In the genomic region with DNA sequence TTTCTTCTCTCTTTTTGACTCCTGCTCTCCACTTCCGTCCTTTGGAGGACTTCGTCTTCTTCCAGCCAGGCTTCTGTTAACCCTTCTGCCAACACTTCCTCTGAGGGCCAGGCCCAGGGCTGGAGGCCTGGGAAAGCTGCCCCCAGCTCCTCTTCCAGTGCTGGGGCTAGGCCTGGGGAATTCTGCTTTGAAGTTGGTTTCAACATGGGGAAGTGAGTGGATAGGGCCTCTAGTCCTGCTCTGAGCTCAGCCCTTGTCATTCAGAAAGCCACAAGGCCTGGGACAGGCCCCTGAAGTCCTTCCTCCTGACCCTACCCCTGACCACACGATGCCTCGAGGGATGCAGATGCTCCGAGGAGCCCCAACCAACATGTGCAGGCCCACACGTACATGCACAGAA, we compare ENCODE assay signal across 25 cellular contexts. TPM values are rescaled to one million over a fixed set of nuclear protein-coding genes. Genes with fewer than 3 reads are reported as not detected.
A peak's percentile ranks its signal among the peaks of the same experiment; 100 is the strongest.
DNase-seq lines count a peak whose midpoint lies in the region; ATAC-seq, FAIRE-seq and TF ChIP-seq lines count a peak whose summit lies in the region.
"Had no signal": no experiment of that assay in that cellular context is flagged by ENCODE, and none has a peak within 500 bp of the region (broad histone marks: within the 10 kb centered on the region; RNA-seq: fewer than 3 reads in every experiment).

No MANE protein-coding gene starts in this region.

- no peak for TF ChIP-seq EP300 in K562 (IDR thresholded peaks at IDR 0.05; ENCODE audit: low read length)

- BruUV-seq in K562 (replicated peaks; lab: Mats Ljungman, UMichigan), result no TSS peak

- peaks cover 7% of the 10 kb centered on the region for H3K4me1 Mint-ChIP-seq in neural progenitor cell
- H3K4me1 Mint-ChIP-seq in activated naive CD8-positive, alpha-beta T cell treated with anti-CD3 and anti-CD28 coated beads for 36 hours, result peaks cover 27% of the 10 kb centered on the region
- H3K4me1 Mint-ChIP-seq: H9 had no signal

- DNase-seq in CD1c-positive myeloid dendritic cell (ENCODE audit: extremely low spot score), result peak; percentile 77
- peak; percentile 74 for DNase-seq in MV-4-11 (lab: John Stamatoyannopoulos, UW)
- no peak for DNase-seq in K562 (ENCODE audit: extremely low read depth in 1 of 4, low spot score in 3 of 4)
- no peak for DNase-seq in neural progenitor cell (ENCODE audit: low spot score)
- DNase-seq in NCI-H146 (lab: John Stamatoyannopoulos, UW), result no peak
- DNase-seq in superior temporal gyrus (ENCODE audit: extremely low spot score), result no peak
- no peak for DNase-seq in activated naive CD8-positive, alpha-beta T cell treated with anti-CD3 and anti-CD28 coated beads for 36 hours
- DNase-seq in effector CD4-positive, alpha-beta T cell, result no peak
- DNase-seq: activated CD4-positive, alpha-beta memory T cell treated with anti-CD3 and anti-CD28 coated beads, Interleukin-2, amount 10 ng/mL, durations not matched to agents 7 days and 5 days; activated naive CD4-positive, alpha-beta T cell treated with Interleukin-2 at 50 U/mL for 16 hours; activated T-cell treated with anti-CD3 and anti-CD28 coated beads, Interleukin-2, amount 50 U/mL, for 1 hour; DMS79 treated with DMSO at 0.1 percent for 48 hours; glutamatergic neuron; H9; Karpas-422; NCI-H1436; NCI-H524; nephron progenitor cell; SHP77; small intestine; stimulated activated CD4-positive, alpha-beta T cell treated with anti-CD3 and anti-CD28 coated beads, Interleukin-4, amount 100 ng/mL, for 1 hour; T-helper 17 cell had no signal

- POLR2A ChIA-PET in K562 (lab: Yijun Ruan, JAX), result interaction anchor here (0.6 to 1.3 kb wide), 5 partner anchors 12 to 156 kb away, joined by 3 to 9 read pairs (median 3); partner anchors contain the start of gene HERC1

- no peaks in the 10 kb centered on the region for H3K9me1 ChIP-seq in K562 (ENCODE audit: control insufficient read depth, insufficient read depth, low read length)

- TF ChIP-seq POLR2A in K562 (conservative IDR thresholded peaks at IDR 0.05), result no peak

- H4K20me1 ChIP-seq in K562 (replicated peaks; ENCODE audit: control insufficient read depth, insufficient read depth, low read length) (no peaks in the 10 kb centered on the region), neural progenitor cell (ENCODE audit: low read depth) (no peaks in the 10 kb centered on the region)

- FAIRE-seq in K562 (lab: Jason Lieb, UNC), result no peak
- FAIRE-seq: small intestine had no signal

- H3K4me1 ChIP-seq in K562 (replicated peaks in 1 of 2; ENCODE audit: control insufficient read depth in 2 of 2, insufficient read depth in 2 of 2, low read length in 2 of 2) (peaks cover 19 to 28% of the 10 kb centered on the region in 2 experiments), neural progenitor cell (peaks cover 6% of the 10 kb centered on the region)
- H3K4me1 ChIP-seq: ascending aorta had no signal

- H3K27me3 Mint-ChIP-seq in neural progenitor cell (ENCODE audit: insufficient read depth, low read depth), result peaks cover under 1% of the 10 kb centered on the region
- no peaks in the 10 kb centered on the region for H3K27me3 Mint-ChIP-seq in activated naive CD8-positive, alpha-beta T cell treated with anti-CD3 and anti-CD28 coated beads for 36 hours
- H3K27me3 Mint-ChIP-seq: activated CD4-positive, alpha-beta memory T cell treated with anti-CD3 and anti-CD28 coated beads, Interleukin-2, amount 10 ng/mL, durations not matched to agents 7 days and 5 days; T-helper 17 cell had no signal

- in situ Hi-C loops in K562 (cut with MboI), result no loop called here

- H3K79me2 ChIP-seq in K562 (ENCODE audit: control insufficient read depth, insufficient read depth, low read length), result no peaks in the 10 kb centered on the region
- no peaks in the 10 kb centered on the region for H3K79me2 ChIP-seq in neural progenitor cell (ENCODE audit: low read depth)

- no peaks in the 10 kb centered on the region for H3K27me3 ChIP-seq in K562 (ENCODE audit: control insufficient read depth in 2 of 2, insufficient read depth in 2 of 2, low read length in 2 of 2)
- no peaks in the 10 kb centered on the region for H3K27me3 ChIP-seq in neural progenitor cell
- H3K27me3 ChIP-seq: ascending aorta had no signal

- no peak for ATAC-seq in K562
- ATAC-seq: T-helper 17 cell had no signal

- no peak for TF ChIP-seq RAD21 in K562 (CRISPR knock-in tag; conservative IDR thresholded peaks at IDR 0.05 in 1 of 2, IDR thresholded peaks at IDR 0.05 in 1 of 2)

- peak overlapping the region; percentile 4 for H3K27ac Mint-ChIP-seq in neural progenitor cell
- no peak overlapping the region for H3K27ac Mint-ChIP-seq in activated naive CD8-positive, alpha-beta T cell treated with anti-CD3 and anti-CD28 coated beads for 36 hours
- H3K27ac Mint-ChIP-seq: activated CD4-positive, alpha-beta memory T cell treated with anti-CD3 and anti-CD28 coated beads, Interleukin-2, amount 10 ng/mL, durations not matched to agents 7 days and 5 days; H9; mesothelial cell of epicardium; nephron progenitor cell; progenitor cell of endocrine pancreas; T-helper 17 cell had no signal

- H2AFZ ChIP-seq in K562 (ENCODE audit: low read depth, low read length) (no peak overlapping the region), neural progenitor cell (replicated peaks) (no peak overlapping the region)

- H3K9ac ChIP-seq in K562 (ENCODE audit: insufficient read depth in 1 of 2, low read depth in 2 of 2, low read length in 2 of 2), result peak overlapping the region in 1 of 2 experiments; percentile 75; a peak in 2 of 4 replicates
- H3K9ac ChIP-seq in neural progenitor cell, result no peak overlapping the region

- intact Hi-C loops in K562 (cut with micrococcal nuclease), result no loop called here

- H3K36me3 ChIP-seq in K562 (ENCODE audit: control insufficient read depth, insufficient read depth, low read length) (peaks cover 5% of the 10 kb centered on the region; the same call in 1 of the 3 replicates), neural progenitor cell (no peaks in the 10 kb centered on the region)
- H3K36me3 ChIP-seq: ascending aorta had no signal

- H3K9me3 ChIP-seq in K562 (replicated peaks; ENCODE audit: control insufficient read depth, insufficient read depth, low read depth, low read length) (no peaks in the 10 kb centered on the region), neural progenitor cell (ENCODE audit: low read depth) (no peaks in the 10 kb centered on the region)
- H3K9me3 ChIP-seq: ascending aorta had no signal

- H3K4me2 ChIP-seq in K562 (ENCODE audit: insufficient read depth, low read length) (no peak overlapping the region), neural progenitor cell (no peak overlapping the region)

- H3K4me3 ChIP-seq in K562, result no peak overlapping the region
- no peak overlapping the region for H3K4me3 ChIP-seq in neural progenitor cell
- H3K4me3 ChIP-seq: ascending aorta had no signal

- H3K36me3 Mint-ChIP-seq in neural progenitor cell, result no peaks in the 10 kb centered on the region
- no peaks in the 10 kb centered on the region for H3K36me3 Mint-ChIP-seq in activated naive CD8-positive, alpha-beta T cell treated with anti-CD3 and anti-CD28 coated beads for 36 hours
- H3K36me3 Mint-ChIP-seq: mesothelial cell of epicardium had no signal

- no peak overlapping the region for H3K4me3 Mint-ChIP-seq in neural progenitor cell
- no peak overlapping the region for H3K4me3 Mint-ChIP-seq in activated naive CD8-positive, alpha-beta T cell treated with anti-CD3 and anti-CD28 coated beads for 36 hours
- H3K4me3 Mint-ChIP-seq: activated CD4-positive, alpha-beta memory T cell treated with anti-CD3 and anti-CD28 coated beads, Interleukin-2, amount 10 ng/mL, durations not matched to agents 7 days and 5 days; H9; mesothelial cell of epicardium; nephron progenitor cell had no signal

- CTCF ChIA-PET in K562 (lab: Yijun Ruan, JAX; ENCODE audit: low intra/inter-chr PET ratio), result no interaction called here

- TF ChIP-seq CTCF in K562 (IDR thresholded peaks at IDR 0.05 in 2 of 3, conservative IDR thresholded peaks at IDR 0.05 in 1 of 3; ENCODE audit: insufficient read depth in 2 of 3, low read depth in 1 of 3, low read length in 3 of 3) (no peak), neural progenitor cell (IDR thresholded peaks at IDR 0.05) (no peak)

- no peaks in the 10 kb centered on the region for H3K9me3 Mint-ChIP-seq in neural progenitor cell
- no peaks in the 10 kb centered on the region for H3K9me3 Mint-ChIP-seq in activated naive CD8-positive, alpha-beta T cell treated with anti-CD3 and anti-CD28 coated beads for 36 hours
- H3K9me3 Mint-ChIP-seq: activated CD4-positive, alpha-beta memory T cell treated with anti-CD3 and anti-CD28 coated beads, Interleukin-2, amount 10 ng/mL, durations not matched to agents 7 days and 5 days; H9; mesothelial cell of epicardium; nephron progenitor cell had no signal

- no peak overlapping the region for H3K27ac ChIP-seq in K562 (ENCODE audit: extremely low read depth, low read depth, low read length)
- H3K27ac ChIP-seq in neural progenitor cell, result no peak overlapping the region
- H3K27ac ChIP-seq: ascending aorta had no signal

- WGBS in K562 (ENCODE audit: insufficient coverage, low coverage, missing lambda C conversion rate), result 74% methylated on average over 5 of the region's 6 CpGs

- H3F3A ChIP-seq in neural progenitor cell (ENCODE audit: low read depth), result peaks cover 10% of the 10 kb centered on the region

TF ChIP-seq in K562, 482 proteins besides CTCF, POLR2A, EP300 and RAD21 (continues in another document):
- peak; percentile 88; the same call in 1 of the 2 replicates for TF ChIP-seq SPI1 (IDR thresholded peaks at IDR 0.05; ENCODE audit: borderline replicate concordance, low read depth, low read length)
- no peak for TF ChIP-seq TBP (optimal IDR thresholded peaks at IDR 0.05; ENCODE audit: low read depth, low read length)

RNA-seq across cellular contexts. Expression of gene HERC1, which starts 53.9 kb away (rescaled TPM):
- 151 and 399 TPM in 2 replicates for total RNA-seq in K562 (2011; cell fraction: chromatin; rRNA removed; ENCODE audit: low replicate concordance)
- 94.9 and 123 TPM in 2 replicates for total RNA-seq in K562 (2011; cell fraction: nucleolus; rRNA removed)
- 139 and 141 TPM in 2 replicates for total RNA-seq in K562 (2011; cell fraction: nucleoplasm; rRNA removed)
- total RNA-seq in K562 (2014; rRNA removed), result 91.9 and 93.1 TPM in 2 replicates
- total RNA-seq in K562 (2014; rRNA removed; fragmentation: Illumina TruSeq; extraction: Trizol), result 79.2 and 88.1 TPM in 2 replicates
- total RNA-seq in K562 (2015; rRNA removed; fragmentation: Illumina TruSeq; extraction: Trizol), result 90.4 and 92.6 TPM in 2 replicates
- total RNA-seq in K562 (2021), result 103 and 108 TPM in 2 replicates
- polyA plus RNA-seq in K562 (2011; rRNA removed), result 43.9 and 48.3 TPM in 2 replicates
- polyA plus RNA-seq in K562 (2011; cell fraction: cytosol; rRNA removed), result 46.7 and 50.5 TPM in 2 replicates
- polyA plus RNA-seq in K562 (2011; cell fraction: nucleus; rRNA removed), result 125 and 130 TPM in 2 replicates
- 68.9 and 92.0 TPM in 2 replicates for polyA plus RNA-seq in K562 (2012)
- polyA plus RNA-seq in K562 (2014; fragmentation: Illumina TruSeq; extraction: Trizol), result 79.0 and 89.9 TPM in 2 replicates
- polyA plus RNA-seq in K562 (2014; fragmentation: Nextera tagmentation; extraction: Ambion mirVana), result 10 to 100 TPM; 24.5 to 42.4 TPM
- polyA plus RNA-seq in K562 (2014; rRNA removed), result 70.7 and 83.4 TPM in 2 replicates
- 115 and 136 TPM in 2 replicates for polyA minus RNA-seq in K562 (2011; rRNA and poly(A)+ RNA removed)
- 56.8 and 74.4 TPM in 2 replicates for polyA minus RNA-seq in K562 (2011; cell fraction: cytosol; rRNA and poly(A)+ RNA removed)
- polyA minus RNA-seq in K562 (2011; cell fraction: nucleus; rRNA and poly(A)+ RNA removed), result 75.0 and 142 TPM in 2 replicates
- total RNA-seq in neural progenitor cell (ENCODE audit: low replicate concordance), result 55.0 and 75.0 TPM in 2 replicates
- 10 to 100 TPM; 45.0 to 50.4 TPM for total RNA-seq in activated naive CD8-positive, alpha-beta T cell treated with anti-CD3 and anti-CD28 coated beads for 36 hours

Comparison
In these comparisons a context has a peak if more than half of its experiments do, and no peak if none do; other contexts are left out.
1. DNase-seq: peak in CD1c-positive myeloid dendritic cell (single experiment) and MV-4-11 (single experiment); none in K562 (0 of 4), neural progenitor cell (single experiment), NCI-H146 (single experiment), superior temporal gyrus (single experiment), activated naive CD8-positive, alpha-beta T cell treated with anti-CD3 and anti-CD28 coated beads for 36 hours (single experiment) and effector CD4-positive, alpha-beta T cell (single experiment).